1 cellular context compared by ENCODE assay signal in genomic region chr11:68121067-68121899, GRCh38.
TF ChIP-seq lines count a peak whose summit lies in the region.

Gene CHKA (minus strand): TSS chr11:68121388. CDS start chr11:68121177, 211 bp downstream.

TF ChIP-seq in HepG2, 621 proteins besides CTCF, POLR2A, EP300 and RAD21 (continued from another document and continues in another):
- no peak for TF ChIP-seq ZNF512B (CRISPR knock-in tag; IDR thresholded peaks at IDR 0.05; ENCODE audit: borderline replicate concordance)
- TF ChIP-seq AKAP8 (CRISPR knock-in tag; IDR thresholded peaks at IDR 0.05), result no peak; the same call in 1 of the 2 replicates
- TF ChIP-seq PCBP1 (IDR thresholded peaks at IDR 0.05; ENCODE audit: borderline replicate concordance, low read depth, low read length), result peak; percentile 25; the same call in 1 of the 2 replicates
- TF ChIP-seq NR2F6 (IDR thresholded peaks at IDR 0.05), result peak; percentile 11; the same call in 1 of the 2 replicates
- TF ChIP-seq NR2F6 (CRISPR knock-in tag; IDR thresholded peaks at IDR 0.05), result peak; percentile 23; the same call in 1 of the 2 replicates
- TF ChIP-seq HMGA1 (CRISPR knock-in tag; conservative IDR thresholded peaks at IDR 0.05), result no peak
- no peak for TF ChIP-seq ZNF124 (CRISPR knock-in tag; IDR thresholded peaks at IDR 0.05)
- TF ChIP-seq CREM (IDR thresholded peaks at IDR 0.05), result 0 out of 2 replicates have a peak, but pooled peaks have one; percentile 7
- TF ChIP-seq CREM (CRISPR knock-in tag; IDR thresholded peaks at IDR 0.05), result no peak
- peak; percentile 75 for TF ChIP-seq POGK (CRISPR knock-in tag; conservative IDR thresholded peaks at IDR 0.05)
- TF ChIP-seq ARID3A (IDR thresholded peaks at IDR 0.05; ENCODE audit: low read depth, low read length), result no peak
- no peak for TF ChIP-seq ZMYM2 (CRISPR knock-in tag; IDR thresholded peaks at IDR 0.05)
- TF ChIP-seq ZNF367 (CRISPR knock-in tag; IDR thresholded peaks at IDR 0.05; ENCODE audit: borderline replicate concordance), result no peak
- 0 out of 2 replicates have a peak, but pooled peaks have one; percentile 19 for TF ChIP-seq ZNF205 (CRISPR knock-in tag; IDR thresholded peaks at IDR 0.05)
- TF ChIP-seq, protein P1, sequence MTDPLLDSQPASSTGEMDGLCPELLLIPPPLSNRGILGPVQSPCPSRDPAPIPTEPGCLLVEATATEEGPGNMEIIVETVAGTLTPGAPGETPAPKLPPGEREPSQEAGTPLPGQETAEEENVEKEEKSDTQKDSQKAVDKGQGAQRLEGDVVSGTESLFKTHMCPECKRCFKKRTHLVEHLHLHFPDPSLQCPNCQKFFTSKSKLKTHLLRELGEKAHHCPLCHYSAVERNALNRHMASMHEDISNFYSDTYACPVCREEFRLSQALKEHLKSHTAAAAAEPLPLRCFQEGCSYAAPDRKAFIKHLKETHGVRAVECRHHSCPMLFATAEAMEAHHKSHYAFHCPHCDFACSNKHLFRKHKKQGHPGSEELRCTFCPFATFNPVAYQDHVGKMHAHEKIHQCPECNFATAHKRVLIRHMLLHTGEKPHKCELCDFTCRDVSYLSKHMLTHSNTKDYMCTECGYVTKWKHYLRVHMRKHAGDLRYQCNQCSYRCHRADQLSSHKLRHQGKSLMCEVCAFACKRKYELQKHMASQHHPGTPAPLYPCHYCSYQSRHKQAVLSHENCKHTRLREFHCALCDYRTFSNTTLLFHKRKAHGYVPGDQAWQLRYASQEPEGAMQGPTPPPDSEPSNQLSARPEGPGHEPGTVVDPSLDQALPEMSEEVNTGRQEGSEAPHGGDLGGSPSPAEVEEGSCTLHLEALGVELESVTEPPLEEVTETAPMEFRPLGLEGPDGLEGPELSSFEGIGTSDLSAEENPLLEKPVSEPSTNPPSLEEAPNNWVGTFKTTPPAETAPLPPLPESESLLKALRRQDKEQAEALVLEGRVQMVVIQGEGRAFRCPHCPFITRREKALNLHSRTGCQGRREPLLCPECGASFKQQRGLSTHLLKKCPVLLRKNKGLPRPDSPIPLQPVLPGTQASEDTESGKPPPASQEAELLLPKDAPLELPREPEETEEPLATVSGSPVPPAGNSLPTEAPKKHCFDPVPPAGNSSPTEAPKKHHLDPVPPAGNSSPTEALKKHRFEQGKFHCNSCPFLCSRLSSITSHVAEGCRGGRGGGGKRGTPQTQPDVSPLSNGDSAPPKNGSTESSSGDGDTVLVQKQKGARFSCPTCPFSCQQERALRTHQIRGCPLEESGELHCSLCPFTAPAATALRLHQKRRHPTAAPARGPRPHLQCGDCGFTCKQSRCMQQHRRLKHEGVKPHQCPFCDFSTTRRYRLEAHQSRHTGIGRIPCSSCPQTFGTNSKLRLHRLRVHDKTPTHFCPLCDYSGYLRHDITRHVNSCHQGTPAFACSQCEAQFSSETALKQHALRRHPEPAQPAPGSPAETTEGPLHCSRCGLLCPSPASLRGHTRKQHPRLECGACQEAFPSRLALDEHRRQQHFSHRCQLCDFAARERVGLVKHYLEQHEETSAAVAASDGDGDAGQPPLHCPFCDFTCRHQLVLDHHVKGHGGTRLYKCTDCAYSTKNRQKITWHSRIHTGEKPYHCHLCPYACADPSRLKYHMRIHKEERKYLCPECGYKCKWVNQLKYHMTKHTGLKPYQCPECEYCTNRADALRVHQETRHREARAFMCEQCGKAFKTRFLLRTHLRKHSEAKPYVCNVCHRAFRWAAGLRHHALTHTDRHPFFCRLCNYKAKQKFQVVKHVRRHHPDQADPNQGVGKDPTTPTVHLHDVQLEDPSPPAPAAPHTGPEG (CRISPR knock-in tag; IDR thresholded peaks at IDR 0.05), result no peak; the same call in 1 of the 2 replicates
- TF ChIP-seq ZNF333 (CRISPR knock-in tag; IDR thresholded peaks at IDR 0.05; ENCODE audit: borderline replicate concordance), result no peak
- TF ChIP-seq AHR (CRISPR knock-in tag; IDR thresholded peaks at IDR 0.05), result no peak
- no peak for TF ChIP-seq ZNF484 (CRISPR knock-in tag; IDR thresholded peaks at IDR 0.05; ENCODE audit: borderline replicate concordance, low read depth)
- TF ChIP-seq, protein P2, sequence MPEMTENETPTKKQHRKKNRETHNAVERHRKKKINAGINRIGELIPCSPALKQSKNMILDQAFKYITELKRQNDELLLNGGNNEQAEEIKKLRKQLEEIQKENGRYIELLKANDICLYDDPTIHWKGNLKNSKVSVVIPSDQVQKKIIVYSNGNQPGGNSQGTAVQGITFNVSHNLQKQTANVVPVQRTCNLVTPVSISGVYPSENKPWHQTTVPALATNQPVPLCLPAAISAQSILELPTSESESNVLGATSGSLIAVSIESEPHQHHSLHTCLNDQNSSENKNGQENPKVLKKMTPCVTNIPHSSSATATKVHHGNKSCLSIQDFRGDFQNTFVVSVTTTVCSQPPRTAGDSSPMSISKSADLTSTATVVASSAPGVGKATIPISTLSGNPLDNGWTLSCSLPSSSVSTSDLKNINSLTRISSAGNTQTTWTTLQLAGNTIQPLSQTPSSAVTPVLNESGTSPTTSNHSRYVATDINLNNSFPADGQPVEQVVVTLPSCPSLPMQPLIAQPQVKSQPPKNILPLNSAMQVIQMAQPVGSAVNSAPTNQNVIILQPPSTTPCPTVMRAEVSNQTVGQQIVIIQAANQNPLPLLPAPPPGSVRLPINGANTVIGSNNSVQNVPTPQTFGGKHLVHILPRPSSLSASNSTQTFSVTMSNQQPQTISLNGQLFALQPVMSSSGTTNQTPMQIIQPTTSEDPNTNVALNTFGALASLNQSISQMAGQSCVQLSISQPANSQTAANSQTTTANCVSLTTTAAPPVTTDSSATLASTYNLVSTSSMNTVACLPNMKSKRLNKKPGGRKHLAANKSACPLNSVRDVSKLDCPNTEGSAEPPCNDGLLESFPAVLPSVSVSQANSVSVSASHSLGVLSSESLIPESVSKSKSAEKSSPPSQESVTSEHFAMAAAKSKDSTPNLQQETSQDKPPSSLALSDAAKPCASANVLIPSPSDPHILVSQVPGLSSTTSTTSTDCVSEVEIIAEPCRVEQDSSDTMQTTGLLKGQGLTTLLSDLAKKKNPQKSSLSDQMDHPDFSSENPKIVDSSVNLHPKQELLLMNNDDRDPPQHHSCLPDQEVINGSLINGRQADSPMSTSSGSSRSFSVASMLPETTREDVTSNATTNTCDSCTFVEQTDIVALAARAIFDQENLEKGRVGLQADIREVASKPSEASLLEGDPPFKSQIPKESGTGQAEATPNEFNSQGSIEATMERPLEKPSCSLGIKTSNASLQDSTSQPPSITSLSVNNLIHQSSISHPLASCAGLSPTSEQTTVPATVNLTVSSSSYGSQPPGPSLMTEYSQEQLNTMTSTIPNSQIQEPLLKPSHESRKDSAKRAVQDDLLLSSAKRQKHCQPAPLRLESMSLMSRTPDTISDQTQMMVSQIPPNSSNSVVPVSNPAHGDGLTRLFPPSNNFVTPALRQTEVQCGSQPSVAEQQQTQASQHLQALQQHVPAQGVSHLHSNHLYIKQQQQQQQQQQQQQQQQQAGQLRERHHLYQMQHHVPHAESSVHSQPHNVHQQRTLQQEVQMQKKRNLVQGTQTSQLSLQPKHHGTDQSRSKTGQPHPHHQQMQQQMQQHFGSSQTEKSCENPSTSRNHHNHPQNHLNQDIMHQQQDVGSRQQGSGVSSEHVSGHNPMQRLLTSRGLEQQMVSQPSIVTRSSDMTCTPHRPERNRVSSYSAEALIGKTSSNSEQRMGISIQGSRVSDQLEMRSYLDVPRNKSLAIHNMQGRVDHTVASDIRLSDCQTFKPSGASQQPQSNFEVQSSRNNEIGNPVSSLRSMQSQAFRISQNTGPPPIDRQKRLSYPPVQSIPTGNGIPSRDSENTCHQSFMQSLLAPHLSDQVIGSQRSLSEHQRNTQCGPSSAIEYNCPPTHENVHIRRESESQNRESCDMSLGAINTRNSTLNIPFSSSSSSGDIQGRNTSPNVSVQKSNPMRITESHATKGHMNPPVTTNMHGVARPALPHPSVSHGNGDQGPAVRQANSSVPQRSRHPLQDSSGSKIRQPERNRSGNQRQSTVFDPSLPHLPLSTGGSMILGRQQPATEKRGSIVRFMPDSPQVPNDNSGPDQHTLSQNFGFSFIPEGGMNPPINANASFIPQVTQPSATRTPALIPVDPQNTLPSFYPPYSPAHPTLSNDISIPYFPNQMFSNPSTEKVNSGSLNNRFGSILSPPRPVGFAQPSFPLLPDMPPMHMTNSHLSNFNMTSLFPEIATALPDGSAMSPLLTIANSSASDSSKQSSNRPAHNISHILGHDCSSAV (CRISPR knock-in tag; IDR thresholded peaks at IDR 0.05; ENCODE audit: borderline replicate concordance), result no peak
- no peak for TF ChIP-seq ZNF672 (CRISPR knock-in tag; IDR thresholded peaks at IDR 0.05)
- TF ChIP-seq ZNF282 (IDR thresholded peaks at IDR 0.05; ENCODE audit: partially characterized antibody), result no peak
- TF ChIP-seq HNRNPH1 (optimal IDR thresholded peaks at IDR 0.05; ENCODE audit: low read depth, low read length), result no peak
- TF ChIP-seq ZNF235 (CRISPR knock-in tag; IDR thresholded peaks at IDR 0.05; ENCODE audit: borderline replicate concordance), result peak; percentile 30; the same call in 1 of the 2 replicates
- no peak for TF ChIP-seq ZNF343 (CRISPR knock-in tag; IDR thresholded peaks at IDR 0.05)
- no peak for TF ChIP-seq ZNF225 (CRISPR knock-in tag; IDR thresholded peaks at IDR 0.05)
- TF ChIP-seq, protein P3, sequence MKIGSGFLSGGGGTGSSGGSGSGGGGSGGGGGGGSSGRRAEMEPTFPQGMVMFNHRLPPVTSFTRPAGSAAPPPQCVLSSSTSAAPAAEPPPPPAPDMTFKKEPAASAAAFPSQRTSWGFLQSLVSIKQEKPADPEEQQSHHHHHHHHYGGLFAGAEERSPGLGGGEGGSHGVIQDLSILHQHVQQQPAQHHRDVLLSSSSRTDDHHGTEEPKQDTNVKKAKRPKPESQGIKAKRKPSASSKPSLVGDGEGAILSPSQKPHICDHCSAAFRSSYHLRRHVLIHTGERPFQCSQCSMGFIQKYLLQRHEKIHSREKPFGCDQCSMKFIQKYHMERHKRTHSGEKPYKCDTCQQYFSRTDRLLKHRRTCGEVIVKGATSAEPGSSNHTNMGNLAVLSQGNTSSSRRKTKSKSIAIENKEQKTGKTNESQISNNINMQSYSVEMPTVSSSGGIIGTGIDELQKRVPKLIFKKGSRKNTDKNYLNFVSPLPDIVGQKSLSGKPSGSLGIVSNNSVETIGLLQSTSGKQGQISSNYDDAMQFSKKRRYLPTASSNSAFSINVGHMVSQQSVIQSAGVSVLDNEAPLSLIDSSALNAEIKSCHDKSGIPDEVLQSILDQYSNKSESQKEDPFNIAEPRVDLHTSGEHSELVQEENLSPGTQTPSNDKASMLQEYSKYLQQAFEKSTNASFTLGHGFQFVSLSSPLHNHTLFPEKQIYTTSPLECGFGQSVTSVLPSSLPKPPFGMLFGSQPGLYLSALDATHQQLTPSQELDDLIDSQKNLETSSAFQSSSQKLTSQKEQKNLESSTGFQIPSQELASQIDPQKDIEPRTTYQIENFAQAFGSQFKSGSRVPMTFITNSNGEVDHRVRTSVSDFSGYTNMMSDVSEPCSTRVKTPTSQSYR (CRISPR knock-in tag; IDR thresholded peaks at IDR 0.05; ENCODE audit: borderline replicate concordance), result peak; percentile 11; the same call in 1 of the 2 replicates
- TF ChIP-seq HOXA9 (CRISPR knock-in tag; IDR thresholded peaks at IDR 0.05; ENCODE audit: borderline replicate concordance), result no peak; the same call in 1 of the 2 replicates
- TF ChIP-seq ZNF20 (CRISPR knock-in tag; IDR thresholded peaks at IDR 0.05), result no peak
- TF ChIP-seq MEF2D (CRISPR knock-in tag; IDR thresholded peaks at IDR 0.05), result no peak
- no peak for TF ChIP-seq MEIS2 (CRISPR knock-in tag; IDR thresholded peaks at IDR 0.05)
